Comparison of ENCODE assay signal across 27 cellular contexts in the genomic region with DNA sequence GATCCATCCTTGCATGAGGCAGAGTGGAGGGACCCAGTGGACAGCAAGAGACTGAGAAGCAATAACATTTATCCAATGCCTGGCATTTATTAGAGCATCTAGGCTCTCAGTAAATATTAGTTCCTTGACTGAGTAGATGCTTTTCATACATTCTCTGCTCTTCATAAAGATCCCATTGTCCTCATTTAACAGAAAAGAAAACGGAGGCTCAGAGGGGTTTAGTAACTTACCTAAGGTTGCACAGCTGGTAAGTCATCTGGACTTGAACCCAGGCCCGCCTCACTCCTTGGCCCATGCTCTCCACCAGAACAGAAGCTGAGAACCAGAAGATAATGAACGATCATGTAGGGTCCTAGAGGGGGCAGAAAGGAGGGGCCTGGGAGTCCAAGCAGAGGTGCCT.
"Had no signal": no experiment of that assay in that cellular context is flagged by ENCODE, and none has a peak within 500 bp of the region (broad histone marks: within the 10 kb centered on the region; RNA-seq: fewer than 3 reads in every experiment).

No MANE protein-coding gene starts in this region.

- H3K4me3 Mint-ChIP-seq: activated T-cell treated with anti-CD3 and anti-CD28 coated beads, Interleukin-2, amount 50 U/mL, for 72 hours; brain; dendritic cell treated with granulocyte-macrophage colony-stimulating factor and Interleukin-4, amounts not matched to agents 40 ng/mL and 50 ng/mL, for 4 days; mesothelial cell of epicardium; natural killer cell treated with Interleukin-12 subunit alpha and Interleukin-12 subunit beta and Interleukin-15 and Interleukin-18, amount 100 ng/mL, for 72 hours; T-helper 1 cell treated with Interleukin-12 subunit alpha and Interleukin-12 subunit beta and Interleukin-4 antibody, amounts not matched to agents 30 μg/mL and 1 μg/mL, for 36 hours; WTC11 had no signal

- H3K9me3 ChIP-seq: neutrophil, ovary, stomach, suprapubic skin, tibial nerve had no signal

- H3K4me1 ChIP-seq: suprapubic skin, tibial nerve had no signal

- H3K27me3 ChIP-seq: neutrophil, ovary, stomach, suprapubic skin, tibial nerve had no signal

- H3K4me3 ChIP-seq: lung, ovary, stomach, suprapubic skin, tibial nerve had no signal

- H3K4me1 Mint-ChIP-seq: mesothelial cell of epicardium, WTC11 had no signal

- H3K36me3 ChIP-seq: neutrophil, ovary had no signal

- ATAC-seq: activated T-cell treated with anti-CD3 and anti-CD28 coated beads, Interleukin-2, amount 50 U/mL, for 72 hours; natural killer cell treated with Interleukin-12 subunit alpha and Interleukin-12 subunit beta and Interleukin-15 and Interleukin-18, amount 100 ng/mL, for 72 hours; right cardiac atrium; WTC11 had no signal

- H3K27ac ChIP-seq: neutrophil, ovary, stomach, suprapubic skin, tibial nerve had no signal

- H3K9me3 Mint-ChIP-seq: brain; dendritic cell treated with granulocyte-macrophage colony-stimulating factor and Interleukin-4, amounts not matched to agents 40 ng/mL and 50 ng/mL, for 4 days; mesothelial cell of epicardium; natural killer cell treated with Interleukin-12 subunit alpha and Interleukin-12 subunit beta and Interleukin-15 and Interleukin-18, amount 100 ng/mL, for 72 hours; WTC11 had no signal

- FAIRE-seq: endometrium, kidney, urothelium cell line had no signal

- DNase-seq: activated CD4-positive, alpha-beta T cell treated with anti-CD3 and anti-CD28 coated beads, Interleukin-2, amount 50 U/mL, for 4 hours; activated CD8-positive, alpha-beta memory T cell treated with anti-CD3 and anti-CD28 coated beads, Interleukin-2, amount 50 U/mL, for 48 hours; activated effector memory CD4-positive, alpha-beta T cell treated with anti-CD3 and anti-CD28 coated beads, Interleukin-2, amount 50 U/mL, for 16 hours; activated naive CD4-positive, alpha-beta T cell treated with anti-CD3 and anti-CD28 coated beads, Interleukin-2, amount 50 U/mL, for 16 hours; activated T-cell treated with anti-CD3 and anti-CD28 coated beads, Interleukin-2, amount 50 U/mL, for 72 hours; anterior cingulate cortex; effector CD4-positive, alpha-beta T cell; erythroblast; foreskin fibroblast; kidney; right cardiac atrium; stimulated activated CD4-positive, alpha-beta T cell treated with anti-CD3 and anti-CD28 coated beads, Interleukin-1b, Interleukin-23, amount 100 ng/mL, for 48 hours; stomach; T1000 had no signal

- H3K27me3 Mint-ChIP-seq: dendritic cell treated with granulocyte-macrophage colony-stimulating factor and Interleukin-4, amounts not matched to agents 40 ng/mL and 50 ng/mL, for 4 days; natural killer cell treated with Interleukin-12 subunit alpha and Interleukin-12 subunit beta and Interleukin-15 and Interleukin-18, amount 100 ng/mL, for 72 hours had no signal

- H3K27ac Mint-ChIP-seq: activated T-cell treated with anti-CD3 and anti-CD28 coated beads, Interleukin-2, amount 50 U/mL, for 72 hours; dendritic cell treated with granulocyte-macrophage colony-stimulating factor and Interleukin-4, amounts not matched to agents 40 ng/mL and 50 ng/mL, for 4 days; mesothelial cell of epicardium; natural killer cell treated with Interleukin-12 subunit alpha and Interleukin-12 subunit beta and Interleukin-15 and Interleukin-18, amount 100 ng/mL, for 72 hours; T-helper 1 cell treated with Interleukin-12 subunit alpha and Interleukin-12 subunit beta and Interleukin-4 antibody, amounts not matched to agents 30 μg/mL and 1 μg/mL, for 36 hours had no signal
